27 cellular contexts compared by ENCODE assay signal in genomic region chr12:43401096-43401495, GRCh38.
"Had no signal": no experiment of that assay in that cellular context is flagged by ENCODE, and none has a peak within 500 bp of the region (broad histone marks: within the 10 kb centered on the region; RNA-seq: fewer than 3 reads in every experiment).

No MANE protein-coding gene starts in this region.

- ATAC-seq: effector memory CD8-positive, alpha-beta T cell; esophagus mucosa; foreskin keratinocyte; gastrocnemius medialis; gastroesophageal sphincter; heart left ventricle; heart right ventricle had no signal

- H3K27me3 ChIP-seq: colonic mucosa, esophagus muscularis mucosa, esophagus squamous epithelium, foreskin keratinocyte, gastrocnemius medialis, gastroesophageal sphincter, heart left ventricle had no signal

- H3K4me3 ChIP-seq: colonic mucosa, coronary artery, dorsolateral prefrontal cortex, esophagus muscularis mucosa, esophagus squamous epithelium, gastrocnemius medialis, gastroesophageal sphincter, heart left ventricle, heart right ventricle had no signal

- FAIRE-seq: colon, endometrium, endothelial cell of umbilical vein had no signal

- H3K36me3 ChIP-seq: colonic mucosa, esophagus muscularis mucosa, esophagus squamous epithelium, gastrocnemius medialis, gastroesophageal sphincter, heart left ventricle, heart right ventricle had no signal

- H3K27ac ChIP-seq: colonic mucosa, coronary artery, dorsolateral prefrontal cortex, epithelial cell of prostate, esophagus muscularis mucosa, esophagus squamous epithelium, foreskin keratinocyte, gastrocnemius medialis, gastroesophageal sphincter, heart left ventricle, heart right ventricle had no signal

- H3K4me1 ChIP-seq: colonic mucosa, esophagus muscularis mucosa, esophagus squamous epithelium, foreskin keratinocyte, gastrocnemius medialis, gastroesophageal sphincter, heart left ventricle, heart right ventricle had no signal

- DNase-seq: colonic mucosa; cortex of kidney; dermis blood vessel endothelial cell; dorsolateral prefrontal cortex; effector CD4-positive, alpha-beta T cell; effector CD8-positive, alpha-beta T cell; effector memory CD4-positive, alpha-beta T cell; effector memory CD8-positive, alpha-beta T cell; endodermal cell; erythroblast; esophagus squamous epithelium; foreskin fibroblast; foreskin keratinocyte; foreskin melanocyte; gastrocnemius medialis; glutamatergic neuron; head of caudate nucleus; heart left ventricle; heart right ventricle had no signal

- H3K9me3 ChIP-seq: colonic mucosa, esophagus muscularis mucosa, esophagus squamous epithelium, gastrocnemius medialis, gastroesophageal sphincter, heart left ventricle, heart right ventricle had no signal
